ENCODE assay signal across 1 cellular context in the genomic region with DNA sequence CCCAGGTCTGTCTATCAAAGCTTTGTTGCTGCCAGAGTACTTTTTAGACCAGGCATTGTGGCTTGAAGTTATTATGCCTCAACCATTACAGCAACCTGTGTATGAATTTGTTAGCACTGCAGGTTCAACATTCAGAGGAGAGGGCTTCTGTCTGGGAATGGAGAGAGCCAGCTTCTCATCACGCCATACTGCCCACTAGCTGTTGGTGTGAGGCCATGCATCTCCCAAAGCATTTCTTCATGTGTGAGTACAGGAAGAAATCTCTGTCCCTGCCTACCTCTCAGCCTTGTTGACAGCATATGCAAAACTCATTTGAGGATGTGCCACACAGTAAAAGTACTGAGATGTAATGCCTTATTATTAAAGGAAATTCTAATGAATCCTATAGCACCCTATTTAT.
TF ChIP-seq lines count a peak whose summit lies in the region.

No MANE protein-coding gene starts in this region.

TF ChIP-seq in neural cell, 6 proteins besides CTCF, POLR2A, EP300 and RAD21 (continued from another document):
- TF ChIP-seq, protein P1, sequence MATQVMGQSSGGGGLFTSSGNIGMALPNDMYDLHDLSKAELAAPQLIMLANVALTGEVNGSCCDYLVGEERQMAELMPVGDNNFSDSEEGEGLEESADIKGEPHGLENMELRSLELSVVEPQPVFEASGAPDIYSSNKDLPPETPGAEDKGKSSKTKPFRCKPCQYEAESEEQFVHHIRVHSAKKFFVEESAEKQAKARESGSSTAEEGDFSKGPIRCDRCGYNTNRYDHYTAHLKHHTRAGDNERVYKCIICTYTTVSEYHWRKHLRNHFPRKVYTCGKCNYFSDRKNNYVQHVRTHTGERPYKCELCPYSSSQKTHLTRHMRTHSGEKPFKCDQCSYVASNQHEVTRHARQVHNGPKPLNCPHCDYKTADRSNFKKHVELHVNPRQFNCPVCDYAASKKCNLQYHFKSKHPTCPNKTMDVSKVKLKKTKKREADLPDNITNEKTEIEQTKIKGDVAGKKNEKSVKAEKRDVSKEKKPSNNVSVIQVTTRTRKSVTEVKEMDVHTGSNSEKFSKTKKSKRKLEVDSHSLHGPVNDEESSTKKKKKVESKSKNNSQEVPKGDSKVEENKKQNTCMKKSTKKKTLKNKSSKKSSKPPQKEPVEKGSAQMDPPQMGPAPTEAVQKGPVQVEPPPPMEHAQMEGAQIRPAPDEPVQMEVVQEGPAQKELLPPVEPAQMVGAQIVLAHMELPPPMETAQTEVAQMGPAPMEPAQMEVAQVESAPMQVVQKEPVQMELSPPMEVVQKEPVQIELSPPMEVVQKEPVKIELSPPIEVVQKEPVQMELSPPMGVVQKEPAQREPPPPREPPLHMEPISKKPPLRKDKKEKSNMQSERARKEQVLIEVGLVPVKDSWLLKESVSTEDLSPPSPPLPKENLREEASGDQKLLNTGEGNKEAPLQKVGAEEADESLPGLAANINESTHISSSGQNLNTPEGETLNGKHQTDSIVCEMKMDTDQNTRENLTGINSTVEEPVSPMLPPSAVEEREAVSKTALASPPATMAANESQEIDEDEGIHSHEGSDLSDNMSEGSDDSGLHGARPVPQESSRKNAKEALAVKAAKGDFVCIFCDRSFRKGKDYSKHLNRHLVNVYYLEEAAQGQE (IDR thresholded peaks at IDR 0.05; ENCODE audit: borderline replicate concordance), result no peak
- TF ChIP-seq MXI1 (conservative IDR thresholded peaks at IDR 0.05; ENCODE audit: poor library complexity, severe bottlenecking), result no peak
